Comparison of ENCODE assay signal across 1 cellular context in genomic region chr10:97640174-97640867, GRCh38.
TF ChIP-seq lines count a peak whose summit lies in the region.

Gene PI4K2A (plus strand): TSS chr10:97640671. CDS start chr10:97640743, 72 bp downstream.

TF ChIP-seq in K562, 482 proteins besides CTCF, POLR2A, EP300 and RAD21 (continued from another document):
- TF ChIP-seq, protein P1, sequence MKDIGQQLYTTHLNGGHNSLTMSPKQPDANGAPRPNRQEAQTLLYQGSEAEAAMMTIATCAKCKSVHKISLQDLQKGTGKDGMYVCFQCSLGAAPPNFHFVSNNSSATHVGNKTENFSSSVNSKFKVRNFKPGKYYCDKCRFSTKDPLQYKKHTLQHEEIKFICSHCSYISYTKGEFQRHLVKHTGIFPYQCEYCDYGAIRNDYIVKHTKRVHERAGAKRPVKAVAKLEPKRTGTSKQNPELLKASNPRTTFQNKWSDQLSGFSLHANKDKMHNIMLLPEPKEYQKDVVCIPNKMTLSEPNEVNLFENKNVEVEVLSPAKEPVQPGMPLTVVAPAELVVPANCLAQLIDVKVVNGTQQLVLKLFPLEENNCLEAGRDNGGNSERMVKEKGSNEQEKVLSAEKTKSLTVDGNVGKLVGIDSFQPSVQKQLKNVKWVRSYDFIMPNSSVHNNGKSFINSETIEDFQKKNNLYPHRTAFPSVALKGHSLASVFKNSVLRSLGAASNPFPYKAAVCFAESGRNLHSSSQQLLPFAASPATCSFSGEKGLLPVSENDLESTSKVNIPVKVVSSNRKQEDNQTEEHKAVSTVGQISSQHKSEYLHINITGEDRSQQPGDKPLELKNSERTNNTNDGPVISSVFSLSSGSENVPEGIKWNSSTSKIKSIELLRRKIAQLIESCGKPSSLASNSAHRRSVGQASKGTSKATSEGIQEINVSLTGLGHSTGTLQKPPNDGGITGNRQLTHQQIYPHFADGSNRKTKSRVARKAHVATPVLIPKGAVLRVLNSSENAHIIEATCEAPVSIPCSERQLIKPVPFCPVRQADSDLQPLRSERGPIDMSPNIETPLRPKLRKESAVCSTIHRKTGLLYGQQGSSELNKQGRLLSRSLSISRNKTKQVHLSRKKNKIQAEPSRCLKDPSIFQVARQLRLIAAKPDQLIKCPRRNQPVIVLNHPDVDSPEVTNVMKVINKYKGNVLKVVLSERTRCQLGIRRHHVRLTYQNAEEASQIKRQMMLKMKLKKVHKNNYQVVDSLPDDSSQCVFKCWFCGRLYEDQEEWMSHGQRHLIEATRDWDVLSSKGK (CRISPR knock-in tag; IDR thresholded peaks at IDR 0.05), result no peak
- TF ChIP-seq MEF2A (IDR thresholded peaks at IDR 0.05; ENCODE audit: control insufficient read depth, low read depth, low read length) (no peak), GABPB2 (CRISPR knock-in tag; conservative IDR thresholded peaks at IDR 0.05) (no peak), ZFP30 (CRISPR knock-in tag; IDR thresholded peaks at IDR 0.05; ENCODE audit: borderline replicate concordance) (no peak)
- TF ChIP-seq, protein P2, sequence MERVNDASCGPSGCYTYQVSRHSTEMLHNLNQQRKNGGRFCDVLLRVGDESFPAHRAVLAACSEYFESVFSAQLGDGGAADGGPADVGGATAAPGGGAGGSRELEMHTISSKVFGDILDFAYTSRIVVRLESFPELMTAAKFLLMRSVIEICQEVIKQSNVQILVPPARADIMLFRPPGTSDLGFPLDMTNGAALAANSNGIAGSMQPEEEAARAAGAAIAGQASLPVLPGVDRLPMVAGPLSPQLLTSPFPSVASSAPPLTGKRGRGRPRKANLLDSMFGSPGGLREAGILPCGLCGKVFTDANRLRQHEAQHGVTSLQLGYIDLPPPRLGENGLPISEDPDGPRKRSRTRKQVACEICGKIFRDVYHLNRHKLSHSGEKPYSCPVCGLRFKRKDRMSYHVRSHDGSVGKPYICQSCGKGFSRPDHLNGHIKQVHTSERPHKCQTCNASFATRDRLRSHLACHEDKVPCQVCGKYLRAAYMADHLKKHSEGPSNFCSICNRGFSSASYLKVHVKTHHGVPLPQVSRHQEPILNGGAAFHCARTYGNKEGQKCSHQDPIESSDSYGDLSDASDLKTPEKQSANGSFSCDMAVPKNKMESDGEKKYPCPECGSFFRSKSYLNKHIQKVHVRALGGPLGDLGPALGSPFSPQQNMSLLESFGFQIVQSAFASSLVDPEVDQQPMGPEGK (CRISPR knock-in tag; IDR thresholded peaks at IDR 0.05; ENCODE audit: borderline replicate concordance), result no peak
- TF ChIP-seq, protein P3, sequence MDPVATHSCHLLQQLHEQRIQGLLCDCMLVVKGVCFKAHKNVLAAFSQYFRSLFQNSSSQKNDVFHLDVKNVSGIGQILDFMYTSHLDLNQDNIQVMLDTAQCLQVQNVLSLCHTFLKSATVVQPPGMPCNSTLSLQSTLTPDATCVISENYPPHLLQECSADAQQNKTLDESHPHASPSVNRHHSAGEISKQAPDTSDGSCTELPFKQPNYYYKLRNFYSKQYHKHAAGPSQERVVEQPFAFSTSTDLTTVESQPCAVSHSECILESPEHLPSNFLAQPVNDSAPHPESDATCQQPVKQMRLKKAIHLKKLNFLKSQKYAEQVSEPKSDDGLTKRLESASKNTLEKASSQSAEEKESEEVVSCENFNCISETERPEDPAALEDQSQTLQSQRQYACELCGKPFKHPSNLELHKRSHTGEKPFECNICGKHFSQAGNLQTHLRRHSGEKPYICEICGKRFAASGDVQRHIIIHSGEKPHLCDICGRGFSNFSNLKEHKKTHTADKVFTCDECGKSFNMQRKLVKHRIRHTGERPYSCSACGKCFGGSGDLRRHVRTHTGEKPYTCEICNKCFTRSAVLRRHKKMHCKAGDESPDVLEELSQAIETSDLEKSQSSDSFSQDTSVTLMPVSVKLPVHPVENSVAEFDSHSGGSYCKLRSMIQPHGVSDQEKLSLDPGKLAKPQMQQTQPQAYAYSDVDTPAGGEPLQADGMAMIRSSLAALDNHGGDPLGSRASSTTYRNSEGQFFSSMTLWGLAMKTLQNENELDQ (CRISPR knock-in tag; IDR thresholded peaks at IDR 0.05; ENCODE audit: borderline replicate concordance), result no peak
